Comparison of ENCODE assay signal across 8 cellular contexts in genomic region chr11:33687733-33688479, GRCh38. TPM values are rescaled to one million over a fixed set of nuclear protein-coding genes. Genes with fewer than 3 reads are reported as not detected.
DNase-seq lines count a peak whose midpoint lies in the region; ATAC-seq and TF ChIP-seq lines count a peak whose summit lies in the region.

No MANE protein-coding gene starts in this region.

- H3K56ac ChIP-seq in mesendoderm (ENCODE audit: low read length): no peak overlapping the region

- no peak overlapping the region for H2BK120ac ChIP-seq in mesendoderm (ENCODE audit: low read depth, low read length)

- H3K27ac ChIP-seq in mesendoderm (ENCODE audit: low read depth, low read length): no peak overlapping the region

- CTCF ChIA-PET in activated CD8-positive, alpha-beta T cell treated with anti-CD3 and anti-CD28 coated beads for 36 hours (lab: Charles Lee): interaction anchor here (1.2 to 1.6 kb wide), 4 partner anchors 8 to 322 kb away, joined by 3 to 6 read pairs (median 4); no protein-coding TSS in a partner anchor
- CTCF ChIA-PET in activated CD8-positive, alpha-beta T cell treated with anti-CD3 and anti-CD28 coated beads, Interleukin-2, amount 10 ng/mL, durations not matched to agents 7 days and 5 days (lab: Charles Lee): interaction anchor here (3.0 kb wide), 1 partner anchor 326 kb away, joined by 11 read pairs; no protein-coding TSS in a partner anchor

- H3K27ac Mint-ChIP-seq in activated CD8-positive, alpha-beta T cell treated with anti-CD3 and anti-CD28 coated beads for 36 hours: no peak overlapping the region
- H3K27ac Mint-ChIP-seq in activated CD8-positive, alpha-beta T cell treated with anti-CD3 and anti-CD28 coated beads, Interleukin-2, amount 10 ng/mL, durations not matched to agents 7 days and 5 days: no peak overlapping the region

- no peak overlapping the region for H3K9ac ChIP-seq in mesendoderm (ENCODE audit: low read length)

- TF ChIP-seq CTCF in activated CD8-positive, alpha-beta T cell treated with anti-CD3 and anti-CD28 coated beads for 36 hours (IDR thresholded peaks at IDR 0.05): peak; percentile 49

- H3K36me3 ChIP-seq in mesendoderm (ENCODE audit: control insufficient read depth, insufficient read depth, low read length): no peaks in the 10 kb centered on the region

- peaks cover 13% of the 10 kb centered on the region for H3K27me3 Mint-ChIP-seq in activated CD8-positive, alpha-beta T cell treated with anti-CD3 and anti-CD28 coated beads for 36 hours
- peaks cover 14% of the 10 kb centered on the region for H3K27me3 Mint-ChIP-seq in activated CD8-positive, alpha-beta T cell treated with anti-CD3 and anti-CD28 coated beads, Interleukin-2, amount 10 ng/mL, durations not matched to agents 7 days and 5 days (ENCODE audit: low read depth)

- no peak overlapping the region for H2BK5ac ChIP-seq in mesendoderm (ENCODE audit: low read length)

- no peak for ATAC-seq in activated CD8-positive, alpha-beta T cell treated with anti-CD3 and anti-CD28 coated beads for 36 hours
- no peak for ATAC-seq in activated CD8-positive, alpha-beta T cell treated with anti-CD3 and anti-CD28 coated beads, Interleukin-2, amount 10 ng/mL, durations not matched to agents 7 days and 5 days
- peak; percentile 46 for ATAC-seq in HG03558 (IDR thresholded peaks at IDR 0.05; ENCODE audit: extremely low read depth, unreplicated experiment)

- no peak overlapping the region for H3K4ac ChIP-seq in mesendoderm (ENCODE audit: low read depth, low read length)

- H3K36me3 Mint-ChIP-seq in activated CD8-positive, alpha-beta T cell treated with anti-CD3 and anti-CD28 coated beads for 36 hours (ENCODE audit: low read depth): no peaks in the 10 kb centered on the region
- no peaks in the 10 kb centered on the region for H3K36me3 Mint-ChIP-seq in activated CD8-positive, alpha-beta T cell treated with anti-CD3 and anti-CD28 coated beads, Interleukin-2, amount 10 ng/mL, durations not matched to agents 7 days and 5 days (ENCODE audit: low read depth)

- POLR2A ChIA-PET in activated CD8-positive, alpha-beta T cell treated with anti-CD3 and anti-CD28 coated beads for 36 hours (lab: Charles Lee): no interaction called here
- POLR2A ChIA-PET in activated CD8-positive, alpha-beta T cell treated with anti-CD3 and anti-CD28 coated beads, Interleukin-2, amount 10 ng/mL, durations not matched to agents 7 days and 5 days (lab: Charles Lee): no interaction called here

- H2BK15ac ChIP-seq in mesendoderm (replicated peaks; ENCODE audit: low read depth): no peak overlapping the region

- no peaks in the 10 kb centered on the region for H3K27me3 ChIP-seq in mesendoderm (ENCODE audit: insufficient read depth, low read length, poor library complexity)

- intact Hi-C loops in activated CD8-positive, alpha-beta T cell treated with anti-CD3 and anti-CD28 coated beads for 36 hours (cut with micrococcal nuclease): loop anchor here (5.0 kb wide), 1 partner anchor 326 kb away; no protein-coding TSS in a partner anchor

- no peak overlapping the region for H4K8ac ChIP-seq in mesendoderm (ENCODE audit: low read depth, low read length)

- H3K9me3 Mint-ChIP-seq in activated CD8-positive, alpha-beta T cell treated with anti-CD3 and anti-CD28 coated beads for 36 hours: peaks cover 2% of the 10 kb centered on the region
- H3K9me3 Mint-ChIP-seq in activated CD8-positive, alpha-beta T cell treated with anti-CD3 and anti-CD28 coated beads, Interleukin-2, amount 10 ng/mL, durations not matched to agents 7 days and 5 days (ENCODE audit: insufficient read depth): peaks cover 2% of the 10 kb centered on the region

- H3K4me1 ChIP-seq in mesendoderm (ENCODE audit: control insufficient read depth, low read depth, low read length): peaks cover 10% of the 10 kb centered on the region

- no peaks in the 10 kb centered on the region for H3K4me1 Mint-ChIP-seq in activated CD8-positive, alpha-beta T cell treated with anti-CD3 and anti-CD28 coated beads for 36 hours (ENCODE audit: low read depth)
- H3K4me1 Mint-ChIP-seq in activated CD8-positive, alpha-beta T cell treated with anti-CD3 and anti-CD28 coated beads, Interleukin-2, amount 10 ng/mL, durations not matched to agents 7 days and 5 days (ENCODE audit: low read depth): no peaks in the 10 kb centered on the region

- no peak overlapping the region for H4K5ac ChIP-seq in mesendoderm (ENCODE audit: low read length)

- H3K18ac ChIP-seq in mesendoderm (ENCODE audit: low read length): no peak overlapping the region

- no peak overlapping the region for H2AK5ac ChIP-seq in mesendoderm (ENCODE audit: low read length)

- H3K4me3 ChIP-seq in mesendoderm (ENCODE audit: low read length): no peak overlapping the region

- H3K4me2 ChIP-seq in mesendoderm (ENCODE audit: low read length): no peak overlapping the region

- no peaks in the 10 kb centered on the region for H3K79me1 ChIP-seq in mesendoderm (ENCODE audit: low read length)

- H3K79me2 ChIP-seq in mesendoderm (ENCODE audit: control insufficient read depth, insufficient read depth, low read length): no peaks in the 10 kb centered on the region

- peak; percentile 48 for DNase-seq in activated CD8-positive, alpha-beta T cell treated with anti-CD3 and anti-CD28 coated beads for 36 hours
- DNase-seq in activated CD8-positive, alpha-beta T cell treated with anti-CD3 and anti-CD28 coated beads, Interleukin-2, amount 10 ng/mL, durations not matched to agents 7 days and 5 days: no peak
- DNase-seq in NCI-H774 (lab: John Stamatoyannopoulos, UW) (peak; percentile 47), cerebellar nuclear complex (lab: John Stamatoyannopoulos, UW) (peak; percentile 15 to 24), mesendoderm (peak; percentile 66), mesenteric fat pad (ENCODE audit: low spot score) (no peak)
- DNase-seq in activated CD4-positive, CD25-positive, alpha-beta regulatory T cell (lab: John Stamatoyannopoulos, UW): no peak

- H3K4me3 Mint-ChIP-seq in activated CD8-positive, alpha-beta T cell treated with anti-CD3 and anti-CD28 coated beads for 36 hours: no peak overlapping the region
- no peak overlapping the region for H3K4me3 Mint-ChIP-seq in activated CD8-positive, alpha-beta T cell treated with anti-CD3 and anti-CD28 coated beads, Interleukin-2, amount 10 ng/mL, durations not matched to agents 7 days and 5 days

- H3K23ac ChIP-seq in mesendoderm (ENCODE audit: low read length): no peak overlapping the region

- WGBS in mesendoderm (ENCODE audit: extremely low coverage, insufficient coverage, low lambda C conversion rate): no CpG with 5 or more reads among the region's 2 CpGs

RNA-seq across cellular contexts. Expression of gene C11orf91, which starts 12.7 kb away (rescaled TPM):
- not detected for total RNA-seq in activated CD8-positive, alpha-beta T cell treated with anti-CD3 and anti-CD28 coated beads for 36 hours
- total RNA-seq in activated CD8-positive, alpha-beta T cell treated with anti-CD3 and anti-CD28 coated beads, Interleukin-2, amount 10 ng/mL, durations not matched to agents 7 days and 5 days: not detected
- polyA plus RNA-seq in mesendoderm (2013, experiment 1 of 2): not detected
- 0.08 TPM for polyA plus RNA-seq in mesendoderm (2013, experiment 2 of 2)
- 3.4 TPM for total RNA-seq in mesenteric fat pad

RNA-seq across cellular contexts. Expression of gene CD59, which starts 48.3 kb away (rescaled TPM):
- 10 to 100 TPM; 36.0 to 36.1 TPM for total RNA-seq in activated CD8-positive, alpha-beta T cell treated with anti-CD3 and anti-CD28 coated beads for 36 hours
- total RNA-seq in activated CD8-positive, alpha-beta T cell treated with anti-CD3 and anti-CD28 coated beads, Interleukin-2, amount 10 ng/mL, durations not matched to agents 7 days and 5 days: 10 to 100 TPM; 33.7 to 35.1 TPM
- polyA plus RNA-seq in mesendoderm (2013, experiment 1 of 2): 39.5 TPM
- 40.7 TPM for polyA plus RNA-seq in mesendoderm (2013, experiment 2 of 2)
- 659 TPM for total RNA-seq in mesenteric fat pad

Comparison
In these comparisons a context has a peak if more than half of its experiments do, and no peak if none do; other contexts are left out.
1. DNase-seq: peak in activated CD8-positive, alpha-beta T cell treated with anti-CD3 and anti-CD28 coated beads for 36 hours (single experiment), NCI-H774 (single experiment), cerebellar nuclear complex (2 of 2) and mesendoderm (single experiment); none in activated CD8-positive, alpha-beta T cell treated with anti-CD3 and anti-CD28 coated beads, Interleukin-2, amount 10 ng/mL, durations not matched to agents 7 days and 5 days (single experiment), mesenteric fat pad (single experiment) and activated CD4-positive, CD25-positive, alpha-beta regulatory T cell (0 of 4).
2. RNA of gene CD59, which starts 48.3 kb away (total RNA-seq): 659 TPM in mesenteric fat pad (single experiment); 36.0 to 36.1 TPM in activated CD8-positive, alpha-beta T cell treated with anti-CD3 and anti-CD28 coated beads for 36 hours and 33.7 to 35.1 TPM in activated CD8-positive, alpha-beta T cell treated with anti-CD3 and anti-CD28 coated beads, Interleukin-2, amount 10 ng/mL, durations not matched to agents 7 days and 5 days; every median in the first group is over 10 times any median in the second.